9 cellular contexts compared by ENCODE assay signal in the genomic region with DNA sequence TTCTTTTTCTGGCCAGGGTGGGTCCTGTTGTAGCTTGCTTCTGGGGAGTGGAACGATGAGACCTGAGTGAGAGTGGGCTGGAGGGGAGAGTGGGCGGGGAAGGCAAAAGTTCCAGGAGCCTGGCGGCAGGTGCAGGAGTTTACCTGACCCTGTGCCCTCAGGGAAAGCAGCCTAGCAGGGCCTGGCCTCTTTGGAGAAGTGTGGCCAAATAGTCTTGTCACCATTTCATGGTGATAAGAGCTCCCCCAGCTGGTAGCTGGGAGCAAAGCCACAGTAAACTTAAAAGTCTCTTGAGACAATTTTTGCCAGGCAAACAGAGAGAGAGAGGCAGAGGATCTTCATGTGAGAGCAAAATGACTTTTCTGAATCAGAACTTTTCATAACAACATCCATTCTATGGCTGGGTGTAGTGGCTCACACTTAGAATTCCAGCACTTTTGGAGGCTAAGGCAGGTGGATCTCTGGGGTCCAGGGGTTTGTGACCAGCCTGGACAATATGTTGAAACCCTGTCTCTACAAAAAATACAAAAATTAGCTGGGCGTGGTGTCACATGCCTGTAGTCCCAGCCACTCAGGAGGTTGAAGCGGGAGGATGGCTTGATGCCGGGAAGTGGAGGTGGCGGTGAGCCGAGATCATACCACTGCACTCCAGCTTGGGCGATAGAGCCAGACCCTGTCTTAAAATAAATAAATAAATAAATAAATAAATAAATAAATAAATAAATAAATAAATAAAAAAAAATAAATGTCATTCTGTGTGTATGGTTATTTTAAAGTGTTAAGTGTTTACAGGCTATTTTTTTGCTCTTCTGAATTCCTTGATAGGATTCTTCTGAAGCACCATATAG.
DNase-seq lines count a peak whose midpoint lies in the region; ATAC-seq and TF ChIP-seq lines count a peak whose summit lies in the region.
"Had no signal": no experiment of that assay in that cellular context is flagged by ENCODE, and none has a peak within 500 bp of the region (broad histone marks: within the 10 kb centered on the region; RNA-seq: fewer than 3 reads in every experiment).

No MANE protein-coding gene starts in this region.

- no peak overlapping the region for H3K4me3 ChIP-seq in mammary epithelial cell (replicated peaks in 1 of 3; ENCODE audit: insufficient read depth in 1 of 3, low read depth in 2 of 3, low read length in 3 of 3)
- H3K4me3 ChIP-seq: BLaER1 had no signal

- no peak overlapping the region for H2AFZ ChIP-seq in mammary epithelial cell (ENCODE audit: low read depth, low read length)

- no peaks in the 10 kb centered on the region for H4K20me1 ChIP-seq in mammary epithelial cell (ENCODE audit: insufficient read depth, low read length)
- H4K20me1 ChIP-seq: BLaER1 had no signal

- peak; percentile 4 for DNase-seq in NK-92 treated with Interleukin-12 subunit alpha and Interleukin-12 subunit beta, amount 100 ng/mL, for 24 hours (lab: John Stamatoyannopoulos, UW)
- DNase-seq in NK-92 (lab: John Stamatoyannopoulos, UW; ENCODE audit: unreplicated experiment) (no peak), NCI-H2196 treated with DMSO at 0.1 percent for 48 hours (lab: John Stamatoyannopoulos, UW; ENCODE audit: unreplicated experiment) (peak; percentile 80), WTC11 (ENCODE audit: low spot score) (peak; percentile 86), mammary epithelial cell (peak; percentile 66), islet precursor cell (peak; percentile 95)
- peak; percentile 64 for DNase-seq in stimulated activated CD4-positive, alpha-beta T cell treated with anti-CD3 and anti-CD28 coated beads, Interleukin-1b, Interleukin-23, amount 100 ng/mL, for 48 hours

- no TSS peak for BruUV-seq in mammary epithelial cell (replicated peaks; lab: Mats Ljungman, UMichigan)

- no peaks in the 10 kb centered on the region for H3K27me3 ChIP-seq in mammary epithelial cell (ENCODE audit: insufficient read depth, low read length)
- H3K27me3 ChIP-seq: BLaER1 had no signal

- no peaks in the 10 kb centered on the region for H3K36me3 Mint-ChIP-seq in WTC11

- WGBS in mammary epithelial cell (ENCODE audit: low coverage, missing lambda C conversion rate) = 50% methylated on average over 6 of the region's 9 CpGs

- no peak overlapping the region for H3K27ac ChIP-seq in mammary epithelial cell (ENCODE audit: insufficient read depth, low read depth, low read length)
- H3K27ac ChIP-seq: BLaER1 had no signal

- no peaks in the 10 kb centered on the region for H3K4me1 ChIP-seq in mammary epithelial cell (ENCODE audit: insufficient read depth, low read length)
- H3K4me1 ChIP-seq: BLaER1 had no signal

- TF ChIP-seq CTCF in WTC11 (IDR thresholded peaks at IDR 0.05) (peak; percentile 64), mammary epithelial cell (conservative IDR thresholded peaks at IDR 0.05 in 1 of 2, IDR thresholded peaks at IDR 0.05 in 1 of 2; ENCODE audit: extremely low read depth in 1 of 2, insufficient read depth in 1 of 2, low read depth in 1 of 2, low read length in 2 of 2) (peak; percentile 87 to 91)

- POLR2A ChIA-PET in WTC11 (lab: Charles Lee) = interaction anchor here (0.6 kb wide), 1 partner anchor 211 kb away, joined by 3 read pairs; the partner anchor contains the start of gene CARMIL1

- CTCF ChIA-PET in WTC11 (lab: Charles Lee) = interaction anchor here (0.6 to 2.6 kb wide), 25 partner anchors 9 to 266 kb away, joined by 3 to 40 read pairs (median 3); partner anchors contain the start of gene CARMIL1
- CTCF ChIA-PET in mammary epithelial cell (lab: Charles Lee; ENCODE audit: low non-redundant PET) = interaction anchor here (0.5 to 2.0 kb wide), 5 partner anchors 211 to 269 kb away, joined by 3 to 61 read pairs (median 5); partner anchors contain the start of gene CARMIL1

- H3K4me2 ChIP-seq in mammary epithelial cell (ENCODE audit: insufficient read depth, low read depth, low read length) = no peak overlapping the region
- H3K4me2 ChIP-seq: BLaER1 had no signal

- peak; percentile 77 for ATAC-seq in HG03103 (IDR thresholded peaks at IDR 0.05; ENCODE audit: low read depth, unreplicated experiment)
- ATAC-seq in WTC11 = peak; percentile 100

- H3K27me3 Mint-ChIP-seq in WTC11 (ENCODE audit: low read depth) = no peaks in the 10 kb centered on the region

- no peak overlapping the region for H3K9ac ChIP-seq in mammary epithelial cell (ENCODE audit: insufficient read depth, low read length)
- H3K9ac ChIP-seq: BLaER1 had no signal

- no peaks in the 10 kb centered on the region for H3K79me2 ChIP-seq in mammary epithelial cell (ENCODE audit: insufficient read depth, low read length)

- H3K9me3 ChIP-seq in mammary epithelial cell (replicated peaks; ENCODE audit: insufficient read depth, low read length) = no peaks in the 10 kb centered on the region
- H3K9me3 ChIP-seq: BLaER1 had no signal

- H3K4me1 Mint-ChIP-seq in WTC11 = peaks cover 16% of the 10 kb centered on the region

- in situ Hi-C loops in mammary epithelial cell (cut with MboI; ENCODE audit: low sequenced_read_pairs in 2 of 2) = loop anchor here in 1 of 2 donors (5.0 kb wide), 1 partner anchor 213 kb away; the partner anchor contains the start of gene CARMIL1

- peak overlapping the region; percentile 73 for H3K27ac Mint-ChIP-seq in WTC11

- peaks cover 10% of the 10 kb centered on the region for H3K36me3 ChIP-seq in mammary epithelial cell (ENCODE audit: insufficient read depth, low read length)
- H3K36me3 ChIP-seq: BLaER1 had no signal

- dilution Hi-C loops in mammary epithelial cell (cut with HindIII; ENCODE audit: low sequenced_read_pairs) = no loop called here

- no peak overlapping the region for H3K4me3 Mint-ChIP-seq in WTC11

- no peaks in the 10 kb centered on the region for H3K9me3 Mint-ChIP-seq in WTC11

- intact Hi-C loops in mammary epithelial cell (cut with micrococcal nuclease) = loop anchor here (1.0 to 5.0 kb wide), 5 partner anchors 67 to 267 kb away; no protein-coding TSS in a partner anchor

TF ChIP-seq in WTC11, 78 proteins besides CTCF, POLR2A, EP300 and RAD21 (continues in another document):
- TF ChIP-seq GABPB1 (CRISPR knock-in tag; IDR thresholded peaks at IDR 0.05) (no peak), CBFB (CRISPR knock-in tag; IDR thresholded peaks at IDR 0.05; ENCODE audit: low read depth) (no peak), FOXP1 (CRISPR knock-in tag; IDR thresholded peaks at IDR 0.05; ENCODE audit: borderline replicate concordance) (no peak), HMGA2 (CRISPR knock-in tag; IDR thresholded peaks at IDR 0.05) (peak; percentile 13; the same call in 1 of the 2 replicates), ZNF416 (CRISPR knock-in tag; IDR thresholded peaks at IDR 0.05) (no peak), GTF2I (CRISPR knock-in tag; conservative IDR thresholded peaks at IDR 0.05) (no peak), USF1 (CRISPR knock-in tag; IDR thresholded peaks at IDR 0.05) (no peak)
- TF ChIP-seq, protein P1, sequence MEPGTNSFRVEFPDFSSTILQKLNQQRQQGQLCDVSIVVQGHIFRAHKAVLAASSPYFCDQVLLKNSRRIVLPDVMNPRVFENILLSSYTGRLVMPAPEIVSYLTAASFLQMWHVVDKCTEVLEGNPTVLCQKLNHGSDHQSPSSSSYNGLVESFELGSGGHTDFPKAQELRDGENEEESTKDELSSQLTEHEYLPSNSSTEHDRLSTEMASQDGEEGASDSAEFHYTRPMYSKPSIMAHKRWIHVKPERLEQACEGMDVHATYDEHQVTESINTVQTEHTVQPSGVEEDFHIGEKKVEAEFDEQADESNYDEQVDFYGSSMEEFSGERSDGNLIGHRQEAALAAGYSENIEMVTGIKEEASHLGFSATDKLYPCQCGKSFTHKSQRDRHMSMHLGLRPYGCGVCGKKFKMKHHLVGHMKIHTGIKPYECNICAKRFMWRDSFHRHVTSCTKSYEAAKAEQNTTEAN (CRISPR knock-in tag; IDR thresholded peaks at IDR 0.05) = no peak
- TF ChIP-seq, protein P2, sequence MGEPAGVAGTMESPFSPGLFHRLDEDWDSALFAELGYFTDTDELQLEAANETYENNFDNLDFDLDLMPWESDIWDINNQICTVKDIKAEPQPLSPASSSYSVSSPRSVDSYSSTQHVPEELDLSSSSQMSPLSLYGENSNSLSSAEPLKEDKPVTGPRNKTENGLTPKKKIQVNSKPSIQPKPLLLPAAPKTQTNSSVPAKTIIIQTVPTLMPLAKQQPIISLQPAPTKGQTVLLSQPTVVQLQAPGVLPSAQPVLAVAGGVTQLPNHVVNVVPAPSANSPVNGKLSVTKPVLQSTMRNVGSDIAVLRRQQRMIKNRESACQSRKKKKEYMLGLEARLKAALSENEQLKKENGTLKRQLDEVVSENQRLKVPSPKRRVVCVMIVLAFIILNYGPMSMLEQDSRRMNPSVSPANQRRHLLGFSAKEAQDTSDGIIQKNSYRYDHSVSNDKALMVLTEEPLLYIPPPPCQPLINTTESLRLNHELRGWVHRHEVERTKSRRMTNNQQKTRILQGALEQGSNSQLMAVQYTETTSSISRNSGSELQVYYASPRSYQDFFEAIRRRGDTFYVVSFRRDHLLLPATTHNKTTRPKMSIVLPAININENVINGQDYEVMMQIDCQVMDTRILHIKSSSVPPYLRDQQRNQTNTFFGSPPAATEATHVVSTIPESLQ (CRISPR knock-in tag; IDR thresholded peaks at IDR 0.05) = no peak
